14 cellular contexts compared by ENCODE assay signal in genomic region chr2:176856645-176857044, GRCh38.
"Had no signal": no experiment of that assay in that cellular context is flagged by ENCODE, and none has a peak within 500 bp of the region (broad histone marks: within the 10 kb centered on the region; RNA-seq: fewer than 3 reads in every experiment).

No MANE protein-coding gene starts in this region.

- H3K36me3 Mint-ChIP-seq: brain, mesothelial cell of epicardium had no signal

- H3K9me3 Mint-ChIP-seq: activated T-helper 1 cell treated with anti-CD3 and anti-CD28 coated beads, Interleukin-12 subunit alpha, Interleukin-12 subunit beta, Interleukin-2, Interleukin-4 antibody, amounts not matched to agents 30 ng/mL and 10 ng/mL and 1 ng/mL, durations not matched to agents 14 hours and 24 hours and 36 hours; mesothelial cell of epicardium had no signal

- DNase-seq: activated CD4-positive, CD25-positive, alpha-beta regulatory T cell; activated naive CD4-positive, alpha-beta T cell treated with Interleukin-2 at 50 U/mL for 16 hours; erythroblast; left cardiac atrium; lower lobe of right lung; stimulated activated CD4-positive, alpha-beta T cell treated with anti-CD3 and anti-CD28 coated beads, Interleukin-15, amount 100 ng/mL, for 24 hours; stimulated activated CD4-positive, alpha-beta T cell treated with anti-CD3 and anti-CD28 coated beads, Interleukin-4, amount 100 ng/mL, for 4 hours; stomach had no signal

- H3K4me1 ChIP-seq: lower lobe of right lung, stomach had no signal

- H3K4me3 Mint-ChIP-seq: activated T-helper 1 cell treated with anti-CD3 and anti-CD28 coated beads, Interleukin-12 subunit alpha, Interleukin-12 subunit beta, Interleukin-2, Interleukin-4 antibody, amounts not matched to agents 30 ng/mL and 10 ng/mL and 1 ng/mL, durations not matched to agents 14 hours and 24 hours and 36 hours; brain; mesothelial cell of epicardium had no signal

- H3K27ac ChIP-seq: lower lobe of right lung, neutrophil, stomach, thoracic aorta had no signal

- ATAC-seq: left cardiac atrium, lower lobe of right lung had no signal

- H3K4me1 Mint-ChIP-seq: mesothelial cell of epicardium had no signal

- FAIRE-seq: urothelium cell line had no signal

- H3K9me3 ChIP-seq: lower lobe of right lung, neutrophil, stomach, thoracic aorta had no signal

- H3K36me3 ChIP-seq: lower lobe of right lung, neutrophil, stomach, thoracic aorta had no signal

- H3K4me3 ChIP-seq: lower lobe of right lung, stomach, thoracic aorta had no signal

- H3K27me3 ChIP-seq: neutrophil, stomach had no signal

- H3K27ac Mint-ChIP-seq: activated T-helper 1 cell treated with anti-CD3 and anti-CD28 coated beads, Interleukin-12 subunit alpha, Interleukin-12 subunit beta, Interleukin-2, Interleukin-4 antibody, amounts not matched to agents 30 ng/mL and 10 ng/mL and 1 ng/mL, durations not matched to agents 14 hours and 24 hours and 36 hours; brain; mesothelial cell of epicardium had no signal
